Comparison of ENCODE assay signal across 10 cellular contexts in genomic region chr5:143119301-143119769, GRCh38.
DNase-seq lines count a peak whose midpoint lies in the region; ATAC-seq, FAIRE-seq and TF ChIP-seq lines count a peak whose summit lies in the region.
"Had no signal": no experiment of that assay in that cellular context is flagged by ENCODE, and none has a peak within 500 bp of the region (broad histone marks: within the 10 kb centered on the region; RNA-seq: fewer than 3 reads in every experiment).

No MANE protein-coding gene starts in this region.

- H3K4me1 ChIP-seq in small intestine (ENCODE audit: control insufficient read depth in 2 of 2, insufficient read depth in 1 of 2, low read depth in 1 of 2, low read length in 1 of 2) (peaks cover 0 to 4% of the 10 kb centered on the region in 2 donors), mammary epithelial cell (ENCODE audit: insufficient read depth, low read length) (peaks cover 5% of the 10 kb centered on the region)

- no peak for FAIRE-seq in small intestine (lab: Jason Lieb, UNC)

- H3K9ac ChIP-seq in mammary epithelial cell (ENCODE audit: insufficient read depth, low read length), result no peak overlapping the region

- H3K9me3 ChIP-seq in small intestine (ENCODE audit: control insufficient read depth, low read depth), result no peaks in the 10 kb centered on the region
- H3K9me3 ChIP-seq in mammary epithelial cell (replicated peaks; ENCODE audit: insufficient read depth, low read length), result no peaks in the 10 kb centered on the region

- no peaks in the 10 kb centered on the region for H3K27me3 Mint-ChIP-seq in activated naive CD8-positive, alpha-beta T cell

- H3K79me2 ChIP-seq in mammary epithelial cell (ENCODE audit: insufficient read depth, low read length), result no peaks in the 10 kb centered on the region

- H3K36me3 ChIP-seq in small intestine (ENCODE audit: control insufficient read depth in 2 of 2, insufficient read depth in 2 of 2, low read length in 2 of 2) (peaks cover 0 to 2% of the 10 kb centered on the region in 2 donors), mammary epithelial cell (ENCODE audit: insufficient read depth, low read length) (no peaks in the 10 kb centered on the region), brain microvascular endothelial cell (replicated peaks) (no peaks in the 10 kb centered on the region)

- H3K27me3 ChIP-seq in small intestine (ENCODE audit: control insufficient read depth in 2 of 2, insufficient read depth in 2 of 2, low read length in 2 of 2) (no peaks in the 10 kb centered on the region), mammary epithelial cell (ENCODE audit: insufficient read depth, low read length) (no peaks in the 10 kb centered on the region), brain microvascular endothelial cell (replicated peaks) (no peaks in the 10 kb centered on the region)

- in situ Hi-C loops in mammary epithelial cell (cut with MboI; ENCODE audit: low sequenced_read_pairs in 2 of 2) (no loop called here), brain microvascular endothelial cell (cut with HindIII; ENCODE audit: low pct_ligation_motif_present, low sequenced_read_pairs) (no loop called here)

- H3K27ac ChIP-seq in small intestine (ENCODE audit: low read depth in 1 of 2, low read length in 1 of 2) (no peak overlapping the region), mammary epithelial cell (ENCODE audit: insufficient read depth, low read depth, low read length) (no peak overlapping the region), brain microvascular endothelial cell (no peak overlapping the region)
- H3K27ac ChIP-seq: coronary artery had no signal

- H3K9me3 Mint-ChIP-seq in activated naive CD8-positive, alpha-beta T cell (ENCODE audit: low read depth), result no peaks in the 10 kb centered on the region

- no peak overlapping the region for H3K4me2 ChIP-seq in mammary epithelial cell (ENCODE audit: insufficient read depth, low read depth, low read length)

- no peaks in the 10 kb centered on the region for H4K20me1 ChIP-seq in mammary epithelial cell (ENCODE audit: insufficient read depth, low read length)

- H3K4me3 Mint-ChIP-seq in activated naive CD8-positive, alpha-beta T cell, result no peak overlapping the region

- no peak overlapping the region for H2AFZ ChIP-seq in mammary epithelial cell (ENCODE audit: low read depth, low read length)

- peak; percentile 61 for ATAC-seq in GM19395 (IDR thresholded peaks at IDR 0.05; ENCODE audit: unreplicated experiment)
- peak; percentile 59 for ATAC-seq in HG03045 (IDR thresholded peaks at IDR 0.05; ENCODE audit: unreplicated experiment)

- CTCF ChIA-PET in mammary epithelial cell (lab: Charles Lee; ENCODE audit: low non-redundant PET), result no interaction called here

- peaks cover 31% of the 10 kb centered on the region for H3K36me3 Mint-ChIP-seq in activated naive CD8-positive, alpha-beta T cell

- dilution Hi-C loops in mammary epithelial cell (cut with HindIII; ENCODE audit: low sequenced_read_pairs), result loop anchor here (5.0 kb wide), 1 partner anchor 33 kb away; no protein-coding TSS in a partner anchor

- WGBS in small intestine, 3 donors, result 7 to 36% (median 22%) methylated on average over 2 of the region's 2 CpGs
- 97% methylated on average over 2 of the region's 2 CpGs for WGBS in mammary epithelial cell (ENCODE audit: low coverage, missing lambda C conversion rate)

- peaks cover 11% of the 10 kb centered on the region for H3K4me1 Mint-ChIP-seq in activated naive CD8-positive, alpha-beta T cell (ENCODE audit: low read depth)

- intact Hi-C loops in mammary epithelial cell (cut with micrococcal nuclease), result no loop called here

- TF ChIP-seq CTCF in mammary epithelial cell (conservative IDR thresholded peaks at IDR 0.05 in 1 of 2, IDR thresholded peaks at IDR 0.05 in 1 of 2; ENCODE audit: extremely low read depth in 1 of 2, insufficient read depth in 1 of 2, low read depth in 1 of 2, low read length in 2 of 2) (no peak), brain microvascular endothelial cell (IDR thresholded peaks at IDR 0.05; ENCODE audit: low read depth, low read length, missing control alignments) (no peak)

- DNase-seq in GM04504 (ENCODE audit: low read depth) (peak; percentile 30), small intestine (no peak), mammary epithelial cell (no peak), brain microvascular endothelial cell (no peak), NCI-H1417 treated with DMSO at 0.1 percent for 48 hours (lab: John Stamatoyannopoulos, UW) (no peak)
- DNase-seq: COR-L47 had no signal

- no TSS peak for BruUV-seq in mammary epithelial cell (replicated peaks; lab: Mats Ljungman, UMichigan)

- no peak overlapping the region for H3K4me3 ChIP-seq in small intestine (ENCODE audit: low read depth in 1 of 2, low read length in 2 of 2)
- no peak overlapping the region for H3K4me3 ChIP-seq in mammary epithelial cell (replicated peaks in 1 of 3; ENCODE audit: insufficient read depth in 1 of 3, low read depth in 2 of 3, low read length in 3 of 3)
- no peak overlapping the region for H3K4me3 ChIP-seq in brain microvascular endothelial cell (ENCODE audit: low read depth, low read length)
- H3K4me3 ChIP-seq: coronary artery had no signal

- H3K27ac Mint-ChIP-seq in activated naive CD8-positive, alpha-beta T cell, result peak overlapping the region; percentile 29
